ENCODE assay signal across 1 cellular context in the genomic region with DNA sequence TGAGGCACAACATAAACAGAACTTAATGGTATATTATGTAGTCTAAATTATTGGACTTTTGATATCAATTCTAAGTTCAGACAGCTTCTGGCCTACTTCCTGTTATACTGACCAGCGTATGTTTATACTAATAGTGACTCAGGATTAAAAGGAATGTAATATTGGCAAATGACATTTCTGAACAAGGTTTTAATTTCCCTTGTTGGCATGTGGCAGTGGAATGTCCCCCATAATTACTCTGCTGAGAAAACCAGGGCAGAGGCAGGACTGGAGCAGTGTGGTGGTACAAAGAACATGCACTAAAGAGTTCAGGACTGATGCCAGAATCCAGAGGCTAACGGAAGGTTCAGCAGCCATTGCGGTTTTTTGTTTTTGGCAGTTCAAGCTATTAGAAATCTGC.
TF ChIP-seq lines count a peak whose summit lies in the region.

No MANE protein-coding gene starts in this region.

TF ChIP-seq in endothelial cell of umbilical vein, 7 proteins besides CTCF, POLR2A, EP300 and RAD21 (continued from another document):
- peak; percentile 12 for TF ChIP-seq JUN (IDR thresholded peaks at IDR 0.05; ENCODE audit: borderline replicate concordance, insufficient read depth, insufficient read length, low read depth)
- peak; percentile 25 for TF ChIP-seq POLR2AphosphoS5 (IDR thresholded peaks at IDR 0.05; ENCODE audit: insufficient read depth, low read depth, low read length)
